Comparison of ENCODE assay signal across 24 cellular contexts in the genomic region with DNA sequence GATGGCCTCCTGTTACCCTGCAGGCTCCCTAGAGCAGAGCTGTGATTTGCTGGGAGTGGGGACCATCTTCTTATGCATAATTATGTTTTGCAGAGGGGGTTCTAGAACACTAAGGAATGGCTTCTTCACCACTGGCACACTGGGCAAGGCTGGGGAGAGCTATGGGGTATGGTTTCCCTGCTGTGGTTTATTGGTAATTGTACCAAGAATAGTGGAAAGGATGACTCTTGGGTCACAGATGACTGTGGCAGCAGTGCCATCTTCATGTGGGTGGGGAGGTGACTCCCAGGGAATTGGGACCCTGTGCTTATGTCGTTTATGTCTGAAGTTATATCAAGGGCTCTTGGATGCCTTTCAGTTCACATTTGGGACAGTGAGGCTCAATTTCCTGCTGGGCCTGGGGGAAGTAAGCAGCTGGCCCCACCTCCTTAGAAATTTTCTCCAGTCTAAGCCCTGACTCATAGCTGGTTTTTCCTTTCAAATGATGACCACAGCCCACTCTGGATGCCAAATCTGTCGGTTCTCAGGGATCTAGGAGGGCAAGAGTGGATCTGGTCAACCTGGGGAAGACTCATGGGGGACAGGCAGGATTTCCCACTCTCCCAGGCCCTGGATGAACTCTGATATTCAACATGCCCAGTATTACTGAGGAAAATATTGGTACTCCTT.
DNase-seq lines count a peak whose midpoint lies in the region; ATAC-seq and TF ChIP-seq lines count a peak whose summit lies in the region.
"Had no signal": no experiment of that assay in that cellular context is flagged by ENCODE, and none has a peak within 500 bp of the region (broad histone marks: within the 10 kb centered on the region; RNA-seq: fewer than 3 reads in every experiment).

No MANE protein-coding gene starts in this region.

- H3K23ac ChIP-seq in neuronal stem cell (ENCODE audit: low read depth, low read length, poor library complexity) = no peak overlapping the region

- H4K20me1 ChIP-seq in GM23248 (ENCODE audit: insufficient read depth) = no peaks in the 10 kb centered on the region

- no peak overlapping the region for H4K8ac ChIP-seq in neuronal stem cell (ENCODE audit: low read depth, low read length)

- H3K27ac ChIP-seq in GM23248 = no peak overlapping the region
- H3K27ac ChIP-seq in neuronal stem cell (replicated peaks; ENCODE audit: low read length) = no peak overlapping the region
- H3K27ac ChIP-seq: 22Rv1, heart right ventricle, neutrophil, tibial artery had no signal

- WGBS in GM23248 (ENCODE audit: low coverage in 1 of 2, low lambda C conversion rate in 2 of 2, missing lambda C conversion rate in 2 of 2), 2 experiments = 0 to 4% methylated on average over 2 of the region's 2 CpGs
- no CpG with 5 or more reads among the region's 2 CpGs for WGBS in neuronal stem cell (ENCODE audit: extremely low coverage in 2 of 2, insufficient read length in 2 of 2, insufficient replicate concordance in 1 of 2), 2 donors

- no peaks in the 10 kb centered on the region for H3F3A ChIP-seq in GM23248 (ENCODE audit: insufficient read depth)

- H2BK12ac ChIP-seq in neuronal stem cell (ENCODE audit: low read length) = no peak overlapping the region

- H4K91ac ChIP-seq in neuronal stem cell (ENCODE audit: low read depth, low read length, poor library complexity) = no peak overlapping the region

- no peaks in the 10 kb centered on the region for H3K36me3 ChIP-seq in GM23248 (ENCODE audit: low read depth)
- no peaks in the 10 kb centered on the region for H3K36me3 ChIP-seq in neuronal stem cell (replicated peaks in 1 of 2; ENCODE audit: control insufficient read depth in 2 of 2, insufficient read depth in 2 of 2, low read length in 2 of 2)
- H3K36me3 ChIP-seq: heart right ventricle, neutrophil, tibial artery had no signal

- H3K14ac ChIP-seq in neuronal stem cell (ENCODE audit: low read length) = no peak overlapping the region

- H3K4me3 ChIP-seq in GM23248 = no peak overlapping the region
- no peak overlapping the region for H3K4me3 ChIP-seq in astrocyte of the spinal cord (ENCODE audit: low read depth, low read length)
- H3K4me3 ChIP-seq in neuronal stem cell (ENCODE audit: low read length in 2 of 2) = no peak overlapping the region
- H3K4me3 ChIP-seq: heart right ventricle, tibial artery had no signal

- H3K4me3 Mint-ChIP-seq in activated CD4-positive, alpha-beta T cell treated with anti-CD3 and anti-CD28 coated beads for 36 hours = no peak overlapping the region
- H3K4me3 Mint-ChIP-seq: activated CD4-positive, alpha-beta memory T cell treated with anti-CD3 and anti-CD28 coated beads, Interleukin-2, amount 10 ng/mL, durations not matched to agents 7 days and 5 days; brain; CD4-positive, CD25-positive, alpha-beta regulatory T cell had no signal

- no peak overlapping the region for H3K27ac Mint-ChIP-seq in activated CD4-positive, alpha-beta T cell treated with anti-CD3 and anti-CD28 coated beads for 36 hours
- H3K27ac Mint-ChIP-seq: activated CD4-positive, alpha-beta memory T cell treated with anti-CD3 and anti-CD28 coated beads, Interleukin-2, amount 10 ng/mL, durations not matched to agents 7 days and 5 days; brain; CD4-positive, CD25-positive, alpha-beta regulatory T cell had no signal

- H2AFZ ChIP-seq in GM23248 (no peak overlapping the region), neuronal stem cell (ENCODE audit: low read length) (no peak overlapping the region)

- POLR2A ChIA-PET in activated CD4-positive, alpha-beta T cell treated with anti-CD3 and anti-CD28 coated beads for 36 hours (lab: Charles Lee) = no interaction called here

- H2BK5ac ChIP-seq in neuronal stem cell (ENCODE audit: low read length) = no peak overlapping the region

- H3K9me3 ChIP-seq in GM23248 (ENCODE audit: low read depth) (no peaks in the 10 kb centered on the region), neuronal stem cell (replicated peaks in 1 of 2; ENCODE audit: control insufficient read depth in 2 of 2, insufficient read depth in 1 of 2, low read depth in 1 of 2, low read length in 2 of 2) (no peaks in the 10 kb centered on the region)
- H3K9me3 ChIP-seq: heart right ventricle, neutrophil, tibial artery had no signal

- no peaks in the 10 kb centered on the region for H3K36me3 Mint-ChIP-seq in activated CD4-positive, alpha-beta T cell treated with anti-CD3 and anti-CD28 coated beads for 36 hours (ENCODE audit: low read depth)
- H3K36me3 Mint-ChIP-seq: brain; CD4-positive, CD25-positive, alpha-beta regulatory T cell had no signal

- H3K9me3 Mint-ChIP-seq in activated CD4-positive, alpha-beta T cell treated with anti-CD3 and anti-CD28 coated beads for 36 hours (ENCODE audit: low read depth) = no peaks in the 10 kb centered on the region
- H3K9me3 Mint-ChIP-seq: activated CD4-positive, alpha-beta memory T cell treated with anti-CD3 and anti-CD28 coated beads, Interleukin-2, amount 10 ng/mL, durations not matched to agents 7 days and 5 days; brain had no signal

- H3K79me2 ChIP-seq in GM23248 (ENCODE audit: insufficient read depth) = no peaks in the 10 kb centered on the region

- no peak overlapping the region for H3K4ac ChIP-seq in neuronal stem cell (ENCODE audit: low read length)

- in situ Hi-C loops in GM23248 (cut with MboI) (no loop called here), astrocyte of the spinal cord (cut with HindIII; ENCODE audit: low sequenced_read_pairs) (no loop called here)

- no peaks in the 10 kb centered on the region for H3K4me1 Mint-ChIP-seq in activated CD4-positive, alpha-beta T cell treated with anti-CD3 and anti-CD28 coated beads for 36 hours
- H3K4me1 Mint-ChIP-seq: CD4-positive, CD25-positive, alpha-beta regulatory T cell had no signal

- H3K4me1 ChIP-seq in GM23248 (ENCODE audit: insufficient read depth) (no peaks in the 10 kb centered on the region), neuronal stem cell (ENCODE audit: control insufficient read depth in 2 of 2, insufficient read depth in 1 of 2, low read depth in 1 of 2, low read length in 2 of 2) (peaks cover 0 to 4% of the 10 kb centered on the region in 2 donors)
- H3K4me1 ChIP-seq: tibial artery had no signal

- intact Hi-C loops in activated CD4-positive, alpha-beta T cell treated with anti-CD3 and anti-CD28 coated beads for 36 hours (cut with DNase I, micrococcal nuclease) = no loop called here

- TF ChIP-seq CTCF in astrocyte of the spinal cord (IDR thresholded peaks at IDR 0.05; ENCODE audit: low read depth, low read length) = no peak

- H3K9ac ChIP-seq in GM23248 = no peak overlapping the region
- H3K9ac ChIP-seq in neuronal stem cell (ENCODE audit: low read depth, low read length, poor library complexity) = no peak overlapping the region

- no peaks in the 10 kb centered on the region for H3K79me1 ChIP-seq in neuronal stem cell (ENCODE audit: low read depth, low read length)

- peak; percentile 44 for ATAC-seq in activated CD4-positive, alpha-beta T cell treated with anti-CD3 and anti-CD28 coated beads for 36 hours
- ATAC-seq in HG02623 (IDR thresholded peaks at IDR 0.05; ENCODE audit: unreplicated experiment) = no peak
- ATAC-seq: heart right ventricle, right cardiac atrium had no signal

- H3K27me3 Mint-ChIP-seq in activated CD4-positive, alpha-beta T cell treated with anti-CD3 and anti-CD28 coated beads for 36 hours = peaks cover 1% of the 10 kb centered on the region
- H3K27me3 Mint-ChIP-seq: CD4-positive, CD25-positive, alpha-beta regulatory T cell had no signal

- H2BK15ac ChIP-seq in neuronal stem cell (ENCODE audit: low read length) = no peak overlapping the region

- peak; percentile 31 for DNase-seq in activated CD4-positive, alpha-beta T cell treated with anti-CD3 and anti-CD28 coated beads for 36 hours
- no peak for DNase-seq in activated CD4-positive, alpha-beta T cell treated with anti-CD3 and anti-CD28 coated beads, Interleukin-2, amount 50 U/mL, for 1 hour
- DNase-seq in GM23248 (peak; percentile 55), astrocyte of the spinal cord (ENCODE audit: low read depth, low spot score) (peak; percentile 11), renal cortical epithelial cell (ENCODE audit: low read depth) (peak; percentile 13), neuronal stem cell (ENCODE audit: low spot score) (no peak), NCI-H446 treated with DMSO at 0.1 percent for 48 hours (lab: John Stamatoyannopoulos, UW) (no peak)
- DNase-seq: activated CD4-positive, alpha-beta memory T cell treated with anti-CD3 and anti-CD28 coated beads, Interleukin-2, amount 10 ng/mL, durations not matched to agents 7 days and 5 days; activated effector memory CD4-positive, alpha-beta T cell treated with anti-CD3 and anti-CD28 coated beads, Interleukin-2, amount 50 U/mL, for 16 hours; CD4-positive, CD25-positive, alpha-beta regulatory T cell; DMS79 treated with DMSO at 0.1 percent for 48 hours; heart right ventricle; kidney; midbrain; NCI-H1092 treated with DMSO at 0.1 percent for 48 hours; NCI-H2107; NCI-H774; right cardiac atrium; stimulated activated CD4-positive, alpha-beta T cell treated with anti-CD3 and anti-CD28 coated beads, Interleukin-2, amount 100 ng/mL, for 48 hours; tibial artery had no signal

- no peaks in the 10 kb centered on the region for H3K9me2 ChIP-seq in GM23248 (ENCODE audit: insufficient read depth)

- no peak overlapping the region for H2AK5ac ChIP-seq in neuronal stem cell (ENCODE audit: low read depth, low read length)

- no peaks in the 10 kb centered on the region for H3K27me3 ChIP-seq in GM23248 (replicated peaks; ENCODE audit: insufficient read depth)
- no peaks in the 10 kb centered on the region for H3K27me3 ChIP-seq in neuronal stem cell (ENCODE audit: control insufficient read depth in 3 of 3, insufficient read depth in 3 of 3, low read depth in 1 of 3, low read length in 3 of 3)
- H3K27me3 ChIP-seq: neutrophil had no signal

- H3K4me2 ChIP-seq in GM23248 (ENCODE audit: unreplicated experiment) (no peak overlapping the region), neuronal stem cell (ENCODE audit: insufficient read depth, low read length, poor library complexity, severe bottlenecking) (no peak overlapping the region)

- CTCF ChIA-PET in activated CD4-positive, alpha-beta T cell treated with anti-CD3 and anti-CD28 coated beads for 36 hours (lab: Charles Lee) = interaction anchor here (0.7 kb wide), 3 partner anchors 18 to 427 kb away, joined by 3 read pairs; no protein-coding TSS in a partner anchor

- H2BK120ac ChIP-seq in neuronal stem cell (ENCODE audit: low read depth, low read length) = no peak overlapping the region

- no peak overlapping the region for H3K18ac ChIP-seq in neuronal stem cell (ENCODE audit: low read length)

Comparison
In these comparisons a context has a peak if more than half of its experiments do, and no peak if none do; other contexts are left out.
1. DNase-seq: peak in activated CD4-positive, alpha-beta T cell treated with anti-CD3 and anti-CD28 coated beads for 36 hours (single experiment), GM23248 (single experiment), astrocyte of the spinal cord (single experiment) and renal cortical epithelial cell (single experiment); none in activated CD4-positive, alpha-beta T cell treated with anti-CD3 and anti-CD28 coated beads, Interleukin-2, amount 50 U/mL, for 1 hour (single experiment), neuronal stem cell (single experiment) and NCI-H446 treated with DMSO at 0.1 percent for 48 hours (single experiment).